In the genomic region with DNA sequence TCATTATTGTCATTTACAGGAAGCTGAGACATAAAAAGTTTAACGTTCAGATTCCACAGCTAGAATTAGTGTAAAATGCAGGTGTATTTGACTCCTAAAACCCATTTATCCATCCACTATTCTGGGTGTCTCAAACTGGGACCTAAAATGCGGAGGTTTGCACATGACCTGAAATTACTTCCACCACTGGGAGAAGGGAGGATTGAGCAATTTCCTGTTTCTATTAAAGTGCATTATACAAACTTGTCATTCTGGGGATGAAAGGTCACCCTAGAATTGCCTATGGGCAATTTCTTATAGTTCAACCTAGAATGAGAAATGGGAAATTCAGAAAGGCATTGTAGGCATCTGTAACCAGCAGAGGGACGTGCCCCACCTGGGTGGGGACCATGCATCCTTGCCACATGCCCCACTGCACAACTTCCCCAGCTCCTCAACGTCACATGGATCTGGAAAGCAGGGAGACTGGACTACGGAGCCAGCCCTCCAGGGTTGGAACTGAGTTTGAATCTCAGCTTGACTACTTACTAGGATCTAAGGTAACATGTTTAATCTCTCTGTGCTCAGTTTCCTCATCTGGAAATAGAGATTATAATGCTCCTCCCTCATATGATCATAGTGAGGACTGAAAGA, we compare ENCODE assay signal across 12 cellular contexts. TPM values are rescaled to one million over a fixed set of nuclear protein-coding genes. Genes with fewer than 3 reads are reported as not detected.
DNase-seq lines count a peak whose midpoint lies in the region; ATAC-seq and TF ChIP-seq lines count a peak whose summit lies in the region.
"Had no signal": no experiment of that assay in that cellular context is flagged by ENCODE, and none has a peak within 500 bp of the region (broad histone marks: within the 10 kb centered on the region; RNA-seq: fewer than 3 reads in every experiment).

No MANE protein-coding gene starts in this region.

- no peaks in the 10 kb centered on the region for H3K27me3 Mint-ChIP-seq in T-helper 17 cell

- H3K9me3 ChIP-seq in T-helper 17 cell (ENCODE audit: control insufficient read depth, low read length, poor library complexity, severe bottlenecking) (peaks cover 6% of the 10 kb centered on the region), lower lobe of right lung (no peaks in the 10 kb centered on the region)
- H3K9me3 ChIP-seq: transverse colon had no signal

- DNase-seq in CD1c-positive myeloid dendritic cell (ENCODE audit: extremely low spot score) (peak; percentile 79), GM12865 (ENCODE audit: low read depth) (peak; percentile 46), T-helper 17 cell (no peak), lower lobe of right lung (peak; percentile 56), NCI-H1694 treated with DMSO at 0.1 percent for 48 hours (lab: John Stamatoyannopoulos, UW) (no peak), NCI-H1092 treated with DMSO at 0.1 percent for 48 hours (lab: John Stamatoyannopoulos, UW) (no peak)
- DNase-seq: hypothalamus, midbrain, NCI-H2171 treated with DMSO at 0.1 percent for 48 hours, transverse colon had no signal

- peaks cover 39% of the 10 kb centered on the region for H3K4me1 Mint-ChIP-seq in T-helper 17 cell

- intact Hi-C loops in lower lobe of right lung (cut with DNase I) = no loop called here

- H3K4me3 ChIP-seq in GM12865 (ENCODE audit: low read depth, low read length) (peak overlapping the region; percentile 97), lower lobe of right lung (no peak overlapping the region)
- H3K4me3 ChIP-seq: transverse colon had no signal

- TF ChIP-seq CTCF in GM12865 (IDR thresholded peaks at IDR 0.05; ENCODE audit: insufficient read depth, low read depth, low read length, missing control alignments) = peak; percentile 2
- no peak for TF ChIP-seq CTCF in lower lobe of right lung (IDR thresholded peaks at IDR 0.05)

- H3K4me3 Mint-ChIP-seq in T-helper 17 cell = peak overlapping the region; percentile 59

- peak overlapping the region; percentile 32 for H3K27ac Mint-ChIP-seq in T-helper 17 cell

- ATAC-seq in T-helper 17 cell (no peak), lower lobe of right lung (peak; percentile 36 to 45), HG03097 (IDR thresholded peaks at IDR 0.05; ENCODE audit: low FRiP score, unreplicated experiment) (no peak), HG03039 (IDR thresholded peaks at IDR 0.05; ENCODE audit: unreplicated experiment) (no peak)

- H3K36me3 Mint-ChIP-seq in T-helper 17 cell (ENCODE audit: low read depth) = no peaks in the 10 kb centered on the region

- peak overlapping the region; percentile 74 for H3K27ac ChIP-seq in lower lobe of right lung

- no peaks in the 10 kb centered on the region for H3K27me3 ChIP-seq in lower lobe of right lung (ENCODE audit: low read depth)
- H3K27me3 ChIP-seq: transverse colon had no signal

- no peaks in the 10 kb centered on the region for H3K36me3 ChIP-seq in lower lobe of right lung
- H3K36me3 ChIP-seq: transverse colon had no signal

- H3K4me1 ChIP-seq in lower lobe of right lung = peaks cover 25% of the 10 kb centered on the region

RNA-seq across cellular contexts. Expression of a gene that starts 47.0 kb away (rescaled TPM):
- total RNA-seq in T-helper 17 cell (1 to 10 TPM; 8.9 to 9.9 TPM), lower lobe of right lung (16.9 TPM)

Comparison
In these comparisons a context has a peak if more than half of its experiments do, and no peak if none do; other contexts are left out.
1. DNase-seq: peak in CD1c-positive myeloid dendritic cell (single experiment), GM12865 (single experiment) and lower lobe of right lung (single experiment); none in T-helper 17 cell (0 of 3), NCI-H1694 treated with DMSO at 0.1 percent for 48 hours (single experiment) and NCI-H1092 treated with DMSO at 0.1 percent for 48 hours (single experiment).
2. ATAC-seq: peak in lower lobe of right lung (2 of 2); none in T-helper 17 cell (single experiment), HG03097 (single experiment) and HG03039 (single experiment).